1 cellular context compared by ENCODE assay signal in genomic region chr14:105203057-105203494, GRCh38.
TF ChIP-seq lines count a peak whose summit lies in the region.

No MANE protein-coding gene starts in this region.

TF ChIP-seq in HepG2, 621 proteins besides CTCF, POLR2A, EP300 and RAD21 (continued from another document):
- no peak for TF ChIP-seq GABPA (IDR thresholded peaks at IDR 0.05; ENCODE audit: low read depth, low read length)
- no peak for TF ChIP-seq GABPA (CRISPR knock-in tag; IDR thresholded peaks at IDR 0.05; ENCODE audit: low read depth)
- TF ChIP-seq MYC (CRISPR knock-in tag; IDR thresholded peaks at IDR 0.05; ENCODE audit: borderline replicate concordance): no peak
- TF ChIP-seq XRCC5 (optimal IDR thresholded peaks at IDR 0.05; ENCODE audit: low read length): peak; percentile 78
- peak; percentile 43 for TF ChIP-seq YY1 (IDR thresholded peaks at IDR 0.05; ENCODE audit: insufficient read depth, insufficient replicate concordance, low read depth, low read length)
- no peak for TF ChIP-seq ZBTB2 (CRISPR knock-in tag; IDR thresholded peaks at IDR 0.05; ENCODE audit: low read depth)
- TF ChIP-seq ZNF367 (CRISPR knock-in tag; IDR thresholded peaks at IDR 0.05; ENCODE audit: borderline replicate concordance): no peak
TF ChIP-seq in HepG2: peak in this region for 8.
